22 cellular contexts compared by ENCODE assay signal in the genomic region with DNA sequence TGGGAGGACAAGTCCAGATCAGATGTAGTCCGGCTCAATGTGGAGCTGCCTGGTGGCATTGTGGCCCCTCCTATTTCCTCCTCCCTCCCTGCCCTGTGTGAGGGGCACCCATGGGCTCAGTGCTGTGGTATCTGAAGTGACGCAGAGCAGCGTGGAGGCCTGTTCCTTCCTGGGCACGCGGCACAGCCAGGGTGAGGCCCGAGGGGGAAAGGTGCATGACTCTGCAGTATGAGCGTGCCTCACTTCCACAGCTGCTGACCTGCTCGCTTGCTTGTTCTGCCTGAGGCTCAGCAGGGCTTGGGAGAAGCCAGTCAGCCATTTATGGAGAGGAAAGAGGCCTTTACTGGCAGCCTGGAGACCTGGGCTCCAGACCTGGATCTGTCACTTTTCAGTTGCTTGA. TPM values are rescaled to one million over a fixed set of nuclear protein-coding genes. Genes with fewer than 3 reads are reported as not detected.
DNase-seq lines count a peak whose midpoint lies in the region; ATAC-seq and TF ChIP-seq lines count a peak whose summit lies in the region.
"Had no signal": no experiment of that assay in that cellular context is flagged by ENCODE, and none has a peak within 500 bp of the region (broad histone marks: within the 10 kb centered on the region; RNA-seq: fewer than 3 reads in every experiment).

No MANE protein-coding gene starts in this region.

- H3K27ac ChIP-seq in mucosa of rectum (ENCODE audit: low read depth in 2 of 2, low read length in 2 of 2) (peak overlapping the region; percentile 59 to 65), smooth muscle cell (ENCODE audit: low read depth) (no peak overlapping the region), MM.1S (ENCODE audit: low read length) (no peak overlapping the region)
- H3K27ac ChIP-seq: thyroid gland, WERI-Rb-1 had no signal

- no peak overlapping the region for H3K4me2 ChIP-seq in smooth muscle cell
- no peak overlapping the region for H3K4me2 ChIP-seq in MM.1S (ENCODE audit: low read depth, low read length)

- H3K36me3 Mint-ChIP-seq in activated naive CD8-positive, alpha-beta T cell treated with anti-CD3 and anti-CD28 coated beads, Interleukin-2, amount 50 U/mL, for 24 hours (ENCODE audit: low read depth) = no peaks in the 10 kb centered on the region

- H3K9me3 Mint-ChIP-seq in activated naive CD8-positive, alpha-beta T cell treated with anti-CD3 and anti-CD28 coated beads, Interleukin-2, amount 50 U/mL, for 24 hours = no peaks in the 10 kb centered on the region

- peaks cover 6% of the 10 kb centered on the region for H3K4me1 Mint-ChIP-seq in activated naive CD8-positive, alpha-beta T cell treated with anti-CD3 and anti-CD28 coated beads, Interleukin-2, amount 50 U/mL, for 24 hours

- no peaks in the 10 kb centered on the region for H3K27me3 Mint-ChIP-seq in activated naive CD8-positive, alpha-beta T cell treated with anti-CD3 and anti-CD28 coated beads, Interleukin-2, amount 50 U/mL, for 24 hours

- H4K20me1 ChIP-seq in smooth muscle cell (ENCODE audit: low read depth) (no peaks in the 10 kb centered on the region), MM.1S (ENCODE audit: insufficient read depth, low read length) (no peaks in the 10 kb centered on the region)

- no peaks in the 10 kb centered on the region for H3K79me2 ChIP-seq in smooth muscle cell (ENCODE audit: low read depth)
- no peaks in the 10 kb centered on the region for H3K79me2 ChIP-seq in MM.1S (ENCODE audit: low read length)

- no peak overlapping the region for H3K4me3 Mint-ChIP-seq in activated naive CD8-positive, alpha-beta T cell treated with anti-CD3 and anti-CD28 coated beads, Interleukin-2, amount 50 U/mL, for 24 hours

- no peak overlapping the region for H3K4me3 ChIP-seq in mucosa of rectum (ENCODE audit: low read length in 2 of 2)
- H3K4me3 ChIP-seq in smooth muscle cell = no peak overlapping the region
- H3K4me3 ChIP-seq in MM.1S (ENCODE audit: low read length) = no peak overlapping the region
- H3K4me3 ChIP-seq: GM12878, thyroid gland had no signal

- H3K4me1 ChIP-seq in mucosa of rectum (ENCODE audit: control insufficient read depth in 2 of 2, insufficient read depth in 2 of 2, low read length in 2 of 2) (peaks cover 17 to 53% of the 10 kb centered on the region in 2 donors), smooth muscle cell (ENCODE audit: low read depth) (no peaks in the 10 kb centered on the region), MM.1S (ENCODE audit: low read length) (no peaks in the 10 kb centered on the region)

- H3K9me2 ChIP-seq in MM.1S (replicated peaks; ENCODE audit: insufficient read depth, low read length) = no peaks in the 10 kb centered on the region

- H3K27me3 ChIP-seq in mucosa of rectum (ENCODE audit: control insufficient read depth in 2 of 2, insufficient read depth in 2 of 2, low read length in 2 of 2) (peaks cover 0 to 2% of the 10 kb centered on the region in 2 donors), smooth muscle cell (ENCODE audit: low read depth) (peaks cover 5% of the 10 kb centered on the region), MM.1S (replicated peaks; ENCODE audit: insufficient read depth, low read length) (no peaks in the 10 kb centered on the region)
- H3K27me3 ChIP-seq: thyroid gland had no signal

- H3K9ac ChIP-seq in mucosa of rectum (ENCODE audit: low read depth in 1 of 2, low read length in 2 of 2) (no peak overlapping the region), smooth muscle cell (ENCODE audit: low read depth) (no peak overlapping the region), MM.1S (ENCODE audit: low read length) (no peak overlapping the region)

- no peak overlapping the region for H3K27ac Mint-ChIP-seq in activated naive CD8-positive, alpha-beta T cell treated with anti-CD3 and anti-CD28 coated beads, Interleukin-2, amount 50 U/mL, for 24 hours

- no peak for TF ChIP-seq CTCF in smooth muscle cell (IDR thresholded peaks at IDR 0.05; ENCODE audit: borderline replicate concordance, insufficient read depth, poor library complexity, severe bottlenecking)
- no peak for TF ChIP-seq CTCF in MM.1S (IDR thresholded peaks at IDR 0.05; ENCODE audit: low read length)

- H3K9me3 ChIP-seq in mucosa of rectum (ENCODE audit: control insufficient read depth in 2 of 2, low read length in 2 of 2) = no peaks in the 10 kb centered on the region
- no peaks in the 10 kb centered on the region for H3K9me3 ChIP-seq in smooth muscle cell (replicated peaks; ENCODE audit: low read depth)
- H3K9me3 ChIP-seq in MM.1S (replicated peaks; ENCODE audit: insufficient read depth, low read length) = no peaks in the 10 kb centered on the region
- H3K9me3 ChIP-seq: thyroid gland had no signal

- 70% methylated on average over 8 of the region's 8 CpGs for WGBS in smooth muscle cell (ENCODE audit: low lambda C conversion rate)

- H2AFZ ChIP-seq in smooth muscle cell (ENCODE audit: low read depth) (no peak overlapping the region), MM.1S (ENCODE audit: low read length) (no peak overlapping the region)

- ATAC-seq in activated naive CD8-positive, alpha-beta T cell treated with anti-CD3 and anti-CD28 coated beads, Interleukin-2, amount 50 U/mL, for 24 hours = peak; percentile 79
- ATAC-seq in HG02798 (IDR thresholded peaks at IDR 0.05; ENCODE audit: poor library complexity, unreplicated experiment) = no peak
- ATAC-seq: GM12878, SK-N-SH treated with all-trans-retinoic acid at 6 μM for 48 hours had no signal

- H3F3A ChIP-seq in smooth muscle cell (ENCODE audit: low read depth) (no peaks in the 10 kb centered on the region), MM.1S (ENCODE audit: insufficient read depth, low read length) (no peaks in the 10 kb centered on the region)

- peak; percentile 22 for DNase-seq in stimulated activated CD4-positive, alpha-beta T cell treated with anti-CD3 and anti-CD28 coated beads, Interleukin-1b, Interleukin-23, amount 100 ng/mL, for 48 hours
- no peak for DNase-seq in stimulated activated CD4-positive, alpha-beta T cell treated with anti-CD3 and anti-CD28 coated beads, Interleukin-4, amount 100 ng/mL, for 24 hours
- DNase-seq in activated naive CD8-positive, alpha-beta T cell treated with anti-CD3 and anti-CD28 coated beads, Interleukin-2, amount 50 U/mL, for 24 hours = peak; percentile 16
- no peak for DNase-seq in smooth muscle cell (lab: John Stamatoyannopoulos, UW; ENCODE audit: unreplicated experiment)
- DNase-seq in NCI-H748 treated with DMSO at 0.1 percent for 48 hours (lab: John Stamatoyannopoulos, UW) = no peak
- no peak for DNase-seq in MM.1S
- DNase-seq: activated CD8-positive, alpha-beta memory T cell treated with anti-CD3 and anti-CD28 coated beads, Interleukin-2, amount 50 U/mL, for 48 hours; AML-193; amniotic stem cell; cortex of kidney; NCI-H1105; NCI-H226; thyroid gland; WERI-Rb-1 had no signal

- H3K36me3 ChIP-seq in mucosa of rectum (ENCODE audit: control insufficient read depth in 2 of 2, insufficient read depth in 2 of 2, low read length in 2 of 2) (peaks cover 25 to 35% of the 10 kb centered on the region in 2 donors), smooth muscle cell (ENCODE audit: low read depth) (no peaks in the 10 kb centered on the region), MM.1S (replicated peaks; ENCODE audit: insufficient read depth, low read length) (no peaks in the 10 kb centered on the region)
- H3K36me3 ChIP-seq: thyroid gland, WERI-Rb-1 had no signal

RNA-seq across cellular contexts. Expression of a gene that starts 11.7 kb away (rescaled TPM):
- not detected in 2 replicates for total RNA-seq in smooth muscle cell
- not detected in 2 replicates for polyA plus RNA-seq in smooth muscle cell
- total RNA-seq: fibroblast of lung, GM12878, lung microvascular endothelial cell, skeletal muscle tissue, thyroid gland had no signal
- polyA plus RNA-seq: fibroblast of lung, GM12878 had no signal

RNA-seq across cellular contexts. Expression of a gene that starts 45.7 kb away (rescaled TPM):
- total RNA-seq in smooth muscle cell = not detected in 2 replicates
- polyA plus RNA-seq in smooth muscle cell = not detected in 2 replicates
- total RNA-seq: fibroblast of lung, GM12878, HT-29, lung microvascular endothelial cell, skeletal muscle tissue, thyroid gland had no signal
- polyA plus RNA-seq: fibroblast of lung, GM12878 had no signal

Comparison
In these comparisons a context has a peak if more than half of its experiments do, and no peak if none do; other contexts are left out.
1. DNase-seq: peak in stimulated activated CD4-positive, alpha-beta T cell treated with anti-CD3 and anti-CD28 coated beads, Interleukin-1b, Interleukin-23, amount 100 ng/mL, for 48 hours (single experiment) and activated naive CD8-positive, alpha-beta T cell treated with anti-CD3 and anti-CD28 coated beads, Interleukin-2, amount 50 U/mL, for 24 hours (single experiment); none in stimulated activated CD4-positive, alpha-beta T cell treated with anti-CD3 and anti-CD28 coated beads, Interleukin-4, amount 100 ng/mL, for 24 hours (single experiment), smooth muscle cell (single experiment), NCI-H748 treated with DMSO at 0.1 percent for 48 hours (single experiment) and MM.1S (single experiment).
2. H3K27ac ChIP-seq: peak in mucosa of rectum (2 of 2); none in smooth muscle cell (single experiment) and MM.1S (single experiment).